8 cellular contexts compared by ENCODE assay signal in genomic region chr20:32091888-32092346, GRCh38. TPM values are rescaled to one million over a fixed set of nuclear protein-coding genes. Genes with fewer than 3 reads are reported as not detected.
DNase-seq lines count a peak whose midpoint lies in the region; ATAC-seq and TF ChIP-seq lines count a peak whose summit lies in the region.

No MANE protein-coding gene starts in this region.

- no peaks in the 10 kb centered on the region for H3K9me3 Mint-ChIP-seq in type B pancreatic cell

- no peaks in the 10 kb centered on the region for H3K36me3 Mint-ChIP-seq in type B pancreatic cell

- POLR2A ChIA-PET in GM10248 (lab: Yijun Ruan, JAX): interaction anchor here (0.6 to 2.1 kb wide), 2 partner anchors 18 to 127 kb away, joined by 3 to 8 read pairs; partner anchors contain the start of gene TM9SF4

- DNase-seq in GM10248 (ENCODE audit: extremely low spot score) (peak; percentile 79), MV-4-11 (lab: John Stamatoyannopoulos, UW) (peak; percentile 76), SJSA1 (ENCODE audit: low read depth in 1 of 2, low spot score in 2 of 2) (peak; percentile 71 to 82), activated gamma-delta T cell (lab: John Stamatoyannopoulos, UW) (peak; percentile 23), trophoblast cell (peak; percentile 86 to 92), type B pancreatic cell (ENCODE audit: extremely low spot score, unreplicated experiment) (peak; percentile 91)

- CTCF ChIA-PET in GM10248 (lab: Yijun Ruan, JAX): interaction anchor here (0.9 to 5.2 kb wide), 26 partner anchors 9 to 274 kb away, joined by 3 to 61 read pairs (median 5); partner anchors contain the start of gene TM9SF4

- H3K4me3 Mint-ChIP-seq in type B pancreatic cell: no peak overlapping the region

- no peaks in the 10 kb centered on the region for H3K79me1 ChIP-seq in trophoblast cell (ENCODE audit: low read length)

- H4K12ac ChIP-seq in trophoblast cell (ENCODE audit: low read depth, low read length): no peak overlapping the region

- H3K4me3 ChIP-seq in SJSA1: no peak overlapping the region
- no peak overlapping the region for H3K4me3 ChIP-seq in gastroesophageal sphincter
- no peak overlapping the region for H3K4me3 ChIP-seq in trophoblast cell (ENCODE audit: low read depth, low read length)

- no peak overlapping the region for H3K9ac ChIP-seq in trophoblast cell (ENCODE audit: low read length)

- H2BK5ac ChIP-seq in trophoblast cell (ENCODE audit: low read depth, low read length, poor library complexity): no peak overlapping the region

- 3% methylated on average over 6 to 7 of the region's 7 CpGs for WGBS in gastroesophageal sphincter (ENCODE audit: low coverage in 1 of 2), 2 donors
- WGBS in trophoblast cell (ENCODE audit: extremely low coverage, insufficient coverage, insufficient read length): no CpG with 5 or more reads among the region's 7 CpGs

- no peak overlapping the region for H2BK120ac ChIP-seq in trophoblast cell (ENCODE audit: insufficient read depth, low read length, poor library complexity)

- H3K14ac ChIP-seq in trophoblast cell (ENCODE audit: low read length): no peak overlapping the region

- H3K36me3 ChIP-seq in SJSA1 (no peaks in the 10 kb centered on the region), gastroesophageal sphincter (no peaks in the 10 kb centered on the region), trophoblast cell (ENCODE audit: control insufficient read depth in 1 of 2, insufficient read depth in 2 of 2, low read length in 2 of 2) (no peaks in the 10 kb centered on the region)

- TF ChIP-seq EP300 in gastroesophageal sphincter (IDR thresholded peaks at IDR 0.05): no peak

- no peak overlapping the region for H3K23ac ChIP-seq in trophoblast cell (ENCODE audit: low read length)

- no peak overlapping the region for H3K27ac Mint-ChIP-seq in type B pancreatic cell

- H3K79me2 ChIP-seq in trophoblast cell (ENCODE audit: control insufficient read depth, insufficient read depth, low read length, poor library complexity): no peaks in the 10 kb centered on the region

- H3K4ac ChIP-seq in trophoblast cell (ENCODE audit: low read depth, low read length): no peak overlapping the region

- no peak for TF ChIP-seq POLR2A in gastroesophageal sphincter (IDR thresholded peaks at IDR 0.05)

- no peak overlapping the region for H3K4me2 ChIP-seq in trophoblast cell (ENCODE audit: low read length)

- no peak overlapping the region for H2AFZ ChIP-seq in trophoblast cell (ENCODE audit: insufficient read depth, low read length, poor library complexity)

- H4K8ac ChIP-seq in trophoblast cell (ENCODE audit: low read depth, low read length): no peak overlapping the region

- H4K91ac ChIP-seq in trophoblast cell (ENCODE audit: low read depth, low read length): no peak overlapping the region

- peak; percentile 89 for TF ChIP-seq CTCF in GM10248 (IDR thresholded peaks at IDR 0.05; ENCODE audit: control extremely low read depth, extremely low read depth, low read depth, missing control alignments)
- TF ChIP-seq CTCF in gastroesophageal sphincter (IDR thresholded peaks at IDR 0.05): peak; percentile 53 to 87 (median 75)
- TF ChIP-seq CTCF in type B pancreatic cell (conservative IDR thresholded peaks at IDR 0.05): peak; percentile 100

- no peak overlapping the region for H2AK5ac ChIP-seq in trophoblast cell (ENCODE audit: low read length)

- H3K4me1 ChIP-seq in SJSA1 (replicated peaks): no peaks in the 10 kb centered on the region
- peaks cover 0 to 7% (median 0%) of the 10 kb centered on the region in 3 donors for H3K4me1 ChIP-seq in gastroesophageal sphincter
- H3K4me1 ChIP-seq in trophoblast cell (ENCODE audit: control insufficient read depth in 1 of 2, insufficient read depth in 2 of 2, low read length in 2 of 2): no peaks in the 10 kb centered on the region

- peaks cover 40% of the 10 kb centered on the region for H3K27me3 Mint-ChIP-seq in type B pancreatic cell

- H3K9me3 ChIP-seq in SJSA1 (replicated peaks) (no peaks in the 10 kb centered on the region), gastroesophageal sphincter (no peaks in the 10 kb centered on the region), trophoblast cell (ENCODE audit: insufficient read depth, low read depth, low read length) (no peaks in the 10 kb centered on the region)

- no peak overlapping the region for H3K18ac ChIP-seq in trophoblast cell (ENCODE audit: low read length)

- ATAC-seq in gastroesophageal sphincter: peak; percentile 60
- no peak for ATAC-seq in HG03442 (IDR thresholded peaks at IDR 0.05; ENCODE audit: unreplicated experiment)

- H3K4me1 Mint-ChIP-seq in type B pancreatic cell (ENCODE audit: unreplicated experiment): peaks cover 6% of the 10 kb centered on the region

- H3K27me3 ChIP-seq in SJSA1 (replicated peaks): peaks cover 7% of the 10 kb centered on the region
- peaks cover 30% of the 10 kb centered on the region for H3K27me3 ChIP-seq in gastroesophageal sphincter
- H3K27me3 ChIP-seq in trophoblast cell (ENCODE audit: insufficient read depth, low read length): no peaks in the 10 kb centered on the region

- no peak overlapping the region for H3K27ac ChIP-seq in SJSA1
- no peak overlapping the region for H3K27ac ChIP-seq in gastroesophageal sphincter
- no peak overlapping the region for H3K27ac ChIP-seq in trophoblast cell (ENCODE audit: low read depth, low read length)

- H2BK12ac ChIP-seq in trophoblast cell (ENCODE audit: low read length): no peak overlapping the region

RNA-seq across cellular contexts. Expression of gene TM9SF4, which starts 17.6 kb away (rescaled TPM):
- 18.4 and 26.9 TPM in 2 replicates for total RNA-seq in SJSA1 (2014; rRNA removed; shearing (Covaris generic))
- 10 to 100 TPM; 20.7 to 32.6 (median 22.9) TPM for total RNA-seq in gastroesophageal sphincter
- polyA plus RNA-seq in trophoblast cell (2013): 56.8 and 57.8 TPM in 2 replicates
- total RNA-seq in type B pancreatic cell (ENCODE audit: low replicate concordance): 99.4 and 108 TPM in 2 replicates

RNA-seq across cellular contexts. Expression of gene HCK, which starts 39.9 kb away (rescaled TPM):
- not detected in 2 replicates for total RNA-seq in SJSA1 (2014; rRNA removed; shearing (Covaris generic))
- total RNA-seq in gastroesophageal sphincter (10 to 100 TPM in 2 of 4 donors, 1 to 10 TPM in 2; 2.6 to 31.8 (median 10.2) TPM), type B pancreatic cell (ENCODE audit: low replicate concordance) (not detected in 2 replicates)
- polyA plus RNA-seq in trophoblast cell (2013): 0.04 TPM in 1 of 2 replicates, not detected in the other

Comparison
In these comparisons a context has a peak if more than half of its experiments do, and no peak if none do; other contexts are left out.
1. DNase-seq: peak in every context shown above with its lines; median percentile 91 in type B pancreatic cell; 89 in trophoblast cell; 79 in GM10248; 76 in SJSA1; 76 in MV-4-11; 23 in activated gamma-delta T cell.